Comparison of ENCODE assay signal across 1 cellular context in the genomic region with DNA sequence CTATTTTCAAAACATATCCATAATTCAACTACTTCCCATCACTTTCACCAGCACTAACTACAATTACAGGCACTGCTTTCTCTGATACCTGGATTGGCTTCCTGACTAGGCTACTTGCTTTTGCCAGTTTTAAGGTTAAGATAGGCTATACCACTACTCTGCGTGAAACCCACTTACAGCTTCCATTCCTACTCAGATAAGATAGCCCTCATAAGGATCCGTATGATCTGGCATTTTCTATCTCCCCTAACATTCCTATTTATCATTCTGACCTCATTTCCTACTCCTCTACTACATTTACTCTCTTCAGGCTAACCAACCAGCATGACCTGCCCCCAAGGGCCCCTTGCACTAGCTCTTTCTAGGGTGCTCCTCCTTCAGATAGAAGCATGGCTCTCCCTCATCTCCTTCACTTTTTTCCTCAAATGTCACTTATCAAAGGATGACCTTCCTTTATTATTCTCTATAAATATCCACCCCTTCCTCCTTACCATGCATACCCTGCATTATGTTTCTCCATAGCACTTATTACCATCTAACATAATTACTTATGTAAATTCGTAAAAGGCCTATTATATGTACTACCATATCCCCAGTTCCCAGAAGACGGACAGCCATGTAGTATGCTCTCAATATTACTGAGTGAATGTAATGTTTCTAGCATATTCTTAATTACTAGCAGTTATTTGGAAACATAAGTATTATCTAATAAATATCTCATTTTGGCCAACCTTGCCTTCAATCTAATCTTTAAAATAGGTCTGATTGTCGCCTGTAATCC.
TF ChIP-seq lines count a peak whose summit lies in the region.

No MANE protein-coding gene starts in this region.

TF ChIP-seq in HEK293, 187 proteins besides CTCF, POLR2A, EP300 and RAD21 (continued from another document):
- TF ChIP-seq, protein P1, sequence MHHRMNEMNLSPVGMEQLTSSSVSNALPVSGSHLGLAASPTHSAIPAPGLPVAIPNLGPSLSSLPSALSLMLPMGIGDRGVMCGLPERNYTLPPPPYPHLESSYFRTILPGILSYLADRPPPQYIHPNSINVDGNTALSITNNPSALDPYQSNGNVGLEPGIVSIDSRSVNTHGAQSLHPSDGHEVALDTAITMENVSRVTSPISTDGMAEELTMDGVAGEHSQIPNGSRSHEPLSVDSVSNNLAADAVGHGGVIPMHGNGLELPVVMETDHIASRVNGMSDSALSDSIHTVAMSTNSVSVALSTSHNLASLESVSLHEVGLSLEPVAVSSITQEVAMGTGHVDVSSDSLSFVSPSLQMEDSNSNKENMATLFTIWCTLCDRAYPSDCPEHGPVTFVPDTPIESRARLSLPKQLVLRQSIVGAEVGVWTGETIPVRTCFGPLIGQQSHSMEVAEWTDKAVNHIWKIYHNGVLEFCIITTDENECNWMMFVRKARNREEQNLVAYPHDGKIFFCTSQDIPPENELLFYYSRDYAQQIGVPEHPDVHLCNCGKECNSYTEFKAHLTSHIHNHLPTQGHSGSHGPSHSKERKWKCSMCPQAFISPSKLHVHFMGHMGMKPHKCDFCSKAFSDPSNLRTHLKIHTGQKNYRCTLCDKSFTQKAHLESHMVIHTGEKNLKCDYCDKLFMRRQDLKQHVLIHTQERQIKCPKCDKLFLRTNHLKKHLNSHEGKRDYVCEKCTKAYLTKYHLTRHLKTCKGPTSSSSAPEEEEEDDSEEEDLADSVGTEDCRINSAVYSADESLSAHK (tag by site-specific recombination; IDR thresholded peaks at IDR 0.05): peak; percentile 40; the same call in 1 of the 2 replicates
- TF ChIP-seq PRDM1 (tag by site-specific recombination; IDR thresholded peaks at IDR 0.05): peak; percentile 42; the same call in 1 of the 2 replicates
